ENCODE assay signal across 2 cellular contexts in genomic region chr17:40477796-40478195, GRCh38.
TF ChIP-seq lines count a peak whose summit lies in the region.

No MANE protein-coding gene starts in this region.

TF ChIP-seq in A549, 52 proteins besides CTCF, POLR2A, EP300 and RAD21:
- no peak for TF ChIP-seq HMGXB4 (CRISPR knock-in tag; IDR thresholded peaks at IDR 0.05; ENCODE audit: borderline replicate concordance)
- TF ChIP-seq ZSCAN20 (CRISPR knock-in tag; IDR thresholded peaks at IDR 0.05): no peak
- TF ChIP-seq ZC3H11A (IDR thresholded peaks at IDR 0.05): no peak
- TF ChIP-seq, protein P1, sequence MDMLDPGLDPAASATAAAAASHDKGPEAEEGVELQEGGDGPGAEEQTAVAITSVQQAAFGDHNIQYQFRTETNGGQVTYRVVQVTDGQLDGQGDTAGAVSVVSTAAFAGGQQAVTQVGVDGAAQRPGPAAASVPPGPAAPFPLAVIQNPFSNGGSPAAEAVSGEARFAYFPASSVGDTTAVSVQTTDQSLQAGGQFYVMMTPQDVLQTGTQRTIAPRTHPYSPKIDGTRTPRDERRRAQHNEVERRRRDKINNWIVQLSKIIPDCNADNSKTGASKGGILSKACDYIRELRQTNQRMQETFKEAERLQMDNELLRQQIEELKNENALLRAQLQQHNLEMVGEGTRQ (IDR thresholded peaks at IDR 0.05): peak; percentile 48; the same call in 1 of the 2 replicates
- TF ChIP-seq, protein P2, sequence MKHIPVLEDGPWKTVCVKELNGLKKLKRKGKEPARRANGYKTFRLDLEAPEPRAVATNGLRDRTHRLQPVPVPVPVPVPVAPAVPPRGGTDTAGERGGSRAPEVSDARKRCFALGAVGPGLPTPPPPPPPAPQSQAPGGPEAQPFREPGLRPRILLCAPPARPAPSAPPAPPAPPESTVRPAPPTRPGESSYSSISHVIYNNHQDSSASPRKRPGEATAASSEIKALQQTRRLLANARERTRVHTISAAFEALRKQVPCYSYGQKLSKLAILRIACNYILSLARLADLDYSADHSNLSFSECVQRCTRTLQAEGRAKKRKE (CRISPR knock-in tag; IDR thresholded peaks at IDR 0.05; ENCODE audit: low read depth): 0 out of 2 replicates have a peak, but pooled peaks have one; percentile 25
- TF ChIP-seq JUNB (IDR thresholded peaks at IDR 0.05): no peak
- no peak for TF ChIP-seq MYC (IDR thresholded peaks at IDR 0.05; ENCODE audit: borderline replicate concordance, low read length)
- no peak for TF ChIP-seq REST (IDR thresholded peaks at IDR 0.05)
- 0 out of 2 replicates have a peak, but pooled peaks have one; percentile 41 for TF ChIP-seq FOSB (CRISPR knock-in tag; IDR thresholded peaks at IDR 0.05)
- TF ChIP-seq HOXB5 (CRISPR knock-in tag; IDR thresholded peaks at IDR 0.05): peak; percentile 20; the same call in 1 of the 2 replicates

TF ChIP-seq in H1, 55 proteins besides CTCF, POLR2A, EP300 and RAD21:
- TF ChIP-seq CREB1 (IDR thresholded peaks at IDR 0.05) (no peak), RNF2 (IDR thresholded peaks at IDR 0.05; ENCODE audit: borderline replicate concordance, low read depth, low read length, missing control alignments, poor library complexity, severe bottlenecking) (no peak), ATF2 (IDR thresholded peaks at IDR 0.05; ENCODE audit: low read length) (no peak), CTBP2 (IDR thresholded peaks at IDR 0.05; ENCODE audit: borderline replicate concordance, insufficient read depth, insufficient read length, low read length) (no peak)
- TF ChIP-seq, protein P1 (IDR thresholded peaks at IDR 0.05; ENCODE audit: low read length): 0 out of 2 replicates have a peak, but pooled peaks have one; percentile 15
